ENCODE assay signal across 18 cellular contexts in genomic region chr17:62808576-62808970, GRCh38. TPM values are rescaled to one million over a fixed set of nuclear protein-coding genes. Genes with fewer than 3 reads are reported as not detected.
DNase-seq lines count a peak whose midpoint lies in the region; FAIRE-seq and TF ChIP-seq lines count a peak whose summit lies in the region.
"Had no signal": no experiment of that assay in that cellular context is flagged by ENCODE, and none has a peak within 500 bp of the region (broad histone marks: within the 10 kb centered on the region; RNA-seq: fewer than 3 reads in every experiment).

No MANE protein-coding gene starts in this region.

- H3K4me3 ChIP-seq in BE2C (ENCODE audit: low read depth, low read length): peak overlapping the region; percentile 46
- H3K4me3 ChIP-seq in HUES64 (ENCODE audit: low read length): peak overlapping the region; percentile 58
- peak overlapping the region; percentile 20 to 61 (median 43); a peak in 7 of 8 replicates for H3K4me3 ChIP-seq in H1 (ENCODE audit: extremely low read depth in 1 of 4, insufficient read depth in 2 of 4, low read depth in 3 of 4, low read length in 4 of 4)
- H3K4me3 ChIP-seq: lung had no signal

- no peak overlapping the region for H2BK120ac ChIP-seq in H1 (replicated peaks; ENCODE audit: low read depth, low read length)

- H3K23ac ChIP-seq in H1 (ENCODE audit: insufficient read length): no peak overlapping the region

- no peak overlapping the region for H4K91ac ChIP-seq in H1 (replicated peaks; ENCODE audit: insufficient read length, low read length)

- no peak overlapping the region for H2BK5ac ChIP-seq in H1 (ENCODE audit: low read depth, low read length)

- no peak overlapping the region for H2BK20ac ChIP-seq in H1 (ENCODE audit: low read length)

- no peaks in the 10 kb centered on the region for H3K79me2 ChIP-seq in H1 (ENCODE audit: control insufficient read depth in 1 of 2, insufficient read depth in 2 of 2, low read length in 2 of 2)

- no peak for TF ChIP-seq RAD21 in H1 (IDR thresholded peaks at IDR 0.05 in 1 of 2, conservative IDR thresholded peaks at IDR 0.05 in 1 of 2; ENCODE audit: low read depth in 2 of 2, low read length in 2 of 2)

- no peak overlapping the region for H2AK5ac ChIP-seq in H1 (ENCODE audit: low read depth, low read length)

- POLR2A ChIA-PET in H1 (lab: Charles Lee; ENCODE audit: partially characterized antibody): no interaction called here

- H3K36me3 ChIP-seq in BE2C (no peaks in the 10 kb centered on the region; the same call in 1 of the 2 replicates), HUES64 (ENCODE audit: insufficient read depth, low read length) (no peaks in the 10 kb centered on the region), H1 (ENCODE audit: control insufficient read depth in 2 of 4, insufficient read depth in 4 of 4, low read length in 3 of 4) (no peaks in the 10 kb centered on the region; a peak in 1 of 8 replicates)

- CTCF ChIA-PET in H1 (lab: Charles Lee; ENCODE audit: partially characterized antibody): interaction anchor here (0.5 kb wide), 1 partner anchor 816 kb away, joined by 3 read pairs; no protein-coding TSS in a partner anchor

- H3K9me3 Mint-ChIP-seq in nephron: peaks cover 1% of the 10 kb centered on the region
- H3K9me3 Mint-ChIP-seq: activated naive CD4-positive, alpha-beta T cell treated with anti-CD3 and anti-CD28 coated beads, Interleukin-2, amount 50 U/mL, for 24 hours had no signal

- H4K5ac ChIP-seq in H1 (ENCODE audit: insufficient read length, low read depth, low read length): no peak overlapping the region

- H3K4me3 Mint-ChIP-seq in nephron: peak overlapping the region; percentile 38 to 45 (median 42)
- H3K4me3 Mint-ChIP-seq: activated CD8-positive, alpha-beta memory T cell treated with anti-CD3 and anti-CD28 coated beads, Interleukin-2, amount 10 ng/mL, durations not matched to agents 7 days and 5 days; activated naive CD4-positive, alpha-beta T cell treated with anti-CD3 and anti-CD28 coated beads, Interleukin-2, amount 50 U/mL, for 24 hours had no signal

- FAIRE-seq in H1 (lab: Jason Lieb, UNC): no peak
- FAIRE-seq: frontal cortex had no signal

- H3K4me1 Mint-ChIP-seq in nephron: peaks cover 24% of the 10 kb centered on the region
- H3K4me1 Mint-ChIP-seq: activated CD8-positive, alpha-beta memory T cell treated with anti-CD3 and anti-CD28 coated beads, Interleukin-2, amount 10 ng/mL, durations not matched to agents 7 days and 5 days had no signal

- no peak overlapping the region for H3K56ac ChIP-seq in H1 (replicated peaks; ENCODE audit: insufficient read length, low read depth, low read length)

- no peaks in the 10 kb centered on the region for H3K36me3 Mint-ChIP-seq in nephron (ENCODE audit: low read depth)
- H3K36me3 Mint-ChIP-seq: activated CD8-positive, alpha-beta memory T cell treated with anti-CD3 and anti-CD28 coated beads, Interleukin-2, amount 10 ng/mL, durations not matched to agents 7 days and 5 days; activated naive CD4-positive, alpha-beta T cell treated with anti-CD3 and anti-CD28 coated beads, Interleukin-2, amount 50 U/mL, for 24 hours had no signal

- H2BK12ac ChIP-seq in H1 (ENCODE audit: low read depth, low read length): no peak overlapping the region

- H3K79me1 ChIP-seq in H1 (ENCODE audit: low read depth, low read length): no peaks in the 10 kb centered on the region

- 0 out of 2 replicates have a peak overlapping the region, but pooled peaks have one; percentile 17 for H2AFZ ChIP-seq in H1 (ENCODE audit: low read length)

- peaks cover 13% of the 10 kb centered on the region; the same call in 1 of the 2 replicates for H3K4me1 ChIP-seq in BE2C
- peaks cover 16% of the 10 kb centered on the region for H3K4me1 ChIP-seq in HUES64 (ENCODE audit: insufficient read depth, low read length)
- peaks cover 0 to 3% (median 2%) of the 10 kb centered on the region in 4 experiments; a peak in 1 of 7 replicates for H3K4me1 ChIP-seq in H1 (replicated peaks in 1 of 4; ENCODE audit: control insufficient read depth in 3 of 4, insufficient read depth in 4 of 4, low read length in 3 of 4)
- H3K4me1 ChIP-seq: psoas muscle had no signal

- TF ChIP-seq CTCF in BE2C (IDR thresholded peaks at IDR 0.05; ENCODE audit: low read depth, low read length) (no peak), H1 (IDR thresholded peaks at IDR 0.05; ENCODE audit: control extremely low read depth in 1 of 3, insufficient read depth in 1 of 3, low read depth in 1 of 3, low read length in 3 of 3) (no peak), nephron (IDR thresholded peaks at IDR 0.05; ENCODE audit: unreplicated experiment in 3 of 3) (no peak)

- DNase-seq in BE2C: peak; percentile 24
- DNase-seq in H1 (ENCODE audit: low read depth in 1 of 2, low spot score in 2 of 2): no peak
- no peak for DNase-seq in NOMO-1 treated with DMSO at 0.1 percent for 48 hours (lab: John Stamatoyannopoulos, UW; ENCODE audit: unreplicated experiment)
- DNase-seq in MV-4-11 (lab: John Stamatoyannopoulos, UW): no peak
- no peak for DNase-seq in middle frontal gyrus (ENCODE audit: extremely low spot score, low spot score)
- no peak for DNase-seq in activated T-cell treated with anti-CD3 and anti-CD28 coated beads for 4 hours
- DNase-seq: effector CD4-positive, alpha-beta T cell; NCI-H1694; NK-92 treated with Interleukin-12 subunit alpha and Interleukin-12 subunit beta, amount 100 ng/mL, for 24 hours; psoas muscle had no signal

- no peak overlapping the region; the same call in 1 of the 2 replicates for H3K18ac ChIP-seq in H1 (ENCODE audit: extremely low read depth, low read length)

- H3K9me3 ChIP-seq in BE2C (no peaks in the 10 kb centered on the region), HUES64 (ENCODE audit: insufficient read depth, low read depth, low read length) (peaks cover 4% of the 10 kb centered on the region; the same call in 1 of the 2 replicates), H1 (ENCODE audit: insufficient read depth in 2 of 2, low read depth in 1 of 2, low read length in 1 of 2) (0 out of 4 replicates have a peak, but pooled peaks cover 0 to under 1% of the 10 kb centered on the region in 2 experiments)
- H3K9me3 ChIP-seq: psoas muscle, SK-N-SH had no signal

- no peak overlapping the region for H2BK15ac ChIP-seq in H1 (ENCODE audit: low read length)

- H3K14ac ChIP-seq in H1 (ENCODE audit: insufficient read length): no peak overlapping the region

- peak overlapping the region; percentile 64 to 71 for H3K4me2 ChIP-seq in H1 (ENCODE audit: insufficient read depth in 1 of 2, low read depth in 2 of 2, low read length in 2 of 2)
- H3K4me2 ChIP-seq: SK-N-SH had no signal

- no peak for TF ChIP-seq EP300 in H1 (IDR thresholded peaks at IDR 0.05; ENCODE audit: borderline replicate concordance in 1 of 2, low read depth in 2 of 2, low read length in 2 of 2)

- WGBS in HUES64: 75% methylated on average over 10 of the region's 10 CpGs
- 75% methylated on average over 10 of the region's 10 CpGs; no CpG with 5 or more reads in 1 of the 2 experiments for WGBS in H1 (ENCODE audit: extremely low coverage in 1 of 2, insufficient coverage in 1 of 2, insufficient read length in 1 of 2, insufficient replicate concordance in 2 of 2, low coverage in 1 of 2, low lambda C conversion rate in 2 of 2, missing lambda C conversion rate in 1 of 2), 2 experiments

- no peaks in the 10 kb centered on the region for H3K23me2 ChIP-seq in H1 (ENCODE audit: low read depth, low read length)

- TF ChIP-seq POLR2A in H1 (IDR thresholded peaks at IDR 0.05; ENCODE audit: control extremely low read depth in 1 of 2, low read depth in 2 of 2, low read length in 2 of 2): no peak

- H3K27me3 Mint-ChIP-seq in nephron (ENCODE audit: low read depth): peaks cover 4% of the 10 kb centered on the region

- peak overlapping the region in 1 of 3 experiments; percentile 11 for H3K27ac Mint-ChIP-seq in nephron
- H3K27ac Mint-ChIP-seq: activated CD8-positive, alpha-beta memory T cell treated with anti-CD3 and anti-CD28 coated beads, Interleukin-2, amount 10 ng/mL, durations not matched to agents 7 days and 5 days; activated naive CD4-positive, alpha-beta T cell treated with anti-CD3 and anti-CD28 coated beads, Interleukin-2, amount 50 U/mL, for 24 hours had no signal

- H3K4ac ChIP-seq in H1 (replicated peaks; ENCODE audit: insufficient read length, low read depth, low read length): no peak overlapping the region

- H3K27ac ChIP-seq in HUES64 (ENCODE audit: low read depth, low read length) (no peak overlapping the region), H1 (ENCODE audit: low read depth, low read length) (no peak overlapping the region)
- H3K27ac ChIP-seq: C4-2B, psoas muscle had no signal

- H3K27me3 ChIP-seq in BE2C (no peaks in the 10 kb centered on the region), HUES64 (ENCODE audit: insufficient read depth, low read length) (no peaks in the 10 kb centered on the region), H1 (replicated peaks in 1 of 4; ENCODE audit: control insufficient read depth in 3 of 4, extremely low read depth in 1 of 4, insufficient read depth in 3 of 4, low read length in 3 of 4) (no peaks in the 10 kb centered on the region)

- H3K9ac ChIP-seq in HUES64 (ENCODE audit: low read depth, low read length) (no peak overlapping the region; the same call in 1 of the 2 replicates), H1 (replicated peaks in 1 of 4; ENCODE audit: extremely low read depth in 1 of 4, low read depth in 3 of 4, low read length in 3 of 4) (no peak overlapping the region; a peak in 1 of 7 replicates)
- H3K9ac ChIP-seq: SK-N-SH had no signal

- no peaks in the 10 kb centered on the region for H4K20me1 ChIP-seq in H1 (replicated peaks in 1 of 2; ENCODE audit: control insufficient read depth in 1 of 2, insufficient read depth in 2 of 2, low read length in 2 of 2)

- H4K8ac ChIP-seq in H1 (ENCODE audit: extremely low read depth, insufficient read depth, low read length): no peak overlapping the region

TF ChIP-seq in H1, 55 proteins besides CTCF, POLR2A, EP300 and RAD21 (continues in another document):
- TF ChIP-seq JUN (IDR thresholded peaks at IDR 0.05; ENCODE audit: low read depth, low read length) (no peak), PHF8 (conservative IDR thresholded peaks at IDR 0.05; ENCODE audit: low read depth, low read length) (no peak), RNF2 (IDR thresholded peaks at IDR 0.05; ENCODE audit: borderline replicate concordance, low read depth, low read length, missing control alignments, poor library complexity, severe bottlenecking) (no peak), EGR1 (IDR thresholded peaks at IDR 0.05; ENCODE audit: borderline replicate concordance, low read depth, low read length) (no peak)

RNA-seq across cellular contexts. Expression of gene MARCHF10, which starts 0.5 kb away (rescaled TPM):
- not detected for polyA plus RNA-seq in BE2C (2012; ENCODE audit: insufficient read depth, insufficient read length, low read depth)
- not detected for polyA plus RNA-seq in HUES64 (2013, experiment 1 of 2)
- 0.38 TPM for polyA plus RNA-seq in HUES64 (2013, experiment 2 of 2)
- total RNA-seq in H1 (2021; fragmentation: NEBNext Ultra II Directional; extraction: Animal tissue kit (Norgen Biotek cat#: 25700)): 0.48 and 1.1 TPM in 2 replicates
- polyA plus RNA-seq in H1 (2011; rRNA removed): 0.73 and 1.3 TPM in 2 replicates
- polyA plus RNA-seq in H1 (2011; cell fraction: cytosol; rRNA removed): 0.31 TPM
- polyA plus RNA-seq in H1 (2011; cell fraction: nucleus; rRNA removed): 0.78 TPM
- 0.59 to 1.1 TPM (median 0.63 TPM) in 4 replicates for polyA plus RNA-seq in H1 (2012, experiment 1 of 2)
- polyA plus RNA-seq in H1 (2012, experiment 2 of 2): 0.81 TPM
- polyA plus RNA-seq in H1 (2013, experiment 1 of 2): 0.41 TPM
- 0.53 TPM for polyA plus RNA-seq in H1 (2013, experiment 2 of 2)
- 0.32 TPM in 2 replicates for polyA minus RNA-seq in H1 (2011; rRNA and poly(A)+ RNA removed)
- not detected for polyA minus RNA-seq in H1 (2011; cell fraction: cytosol; rRNA and poly(A)+ RNA removed)
- 0.80 TPM for polyA minus RNA-seq in H1 (2011; cell fraction: nucleus; rRNA and poly(A)+ RNA removed)
- total RNA-seq: activated CD8-positive, alpha-beta memory T cell treated with anti-CD3 and anti-CD28 coated beads, Interleukin-2, amount 10 ng/mL, durations not matched to agents 7 days and 5 days; psoas muscle had no signal
